ENCODE assay signal across 8 cellular contexts in genomic region chr3:101828289-101828688, GRCh38. TPM values are rescaled to one million over a fixed set of nuclear protein-coding genes. Genes with fewer than 3 reads are reported as not detected.
DNase-seq lines count a peak whose midpoint lies in the region; ATAC-seq and TF ChIP-seq lines count a peak whose summit lies in the region.

No MANE protein-coding gene starts in this region.

- H3K27ac Mint-ChIP-seq in mesothelial cell of epicardium: peak overlapping the region; percentile 92

- H3K4me3 Mint-ChIP-seq in mesothelial cell of epicardium: peak overlapping the region; percentile 75

- in situ Hi-C loops in astrocyte of the spinal cord (cut with HindIII; ENCODE audit: low sequenced_read_pairs): no loop called here

- H3K9me3 ChIP-seq in heart right ventricle (no peaks in the 10 kb centered on the region), vagina (no peaks in the 10 kb centered on the region)

- ATAC-seq in heart right ventricle (no peak), GM18909 (IDR thresholded peaks at IDR 0.05; ENCODE audit: poor library complexity, unreplicated experiment) (no peak), sciatic nerve (no peak)

- WGBS in heart right ventricle, 2 donors: 11 to 21% methylated on average over 3 of the region's 3 CpGs

- H3K36me3 Mint-ChIP-seq in mesothelial cell of epicardium: peaks cover 7% of the 10 kb centered on the region

- TF ChIP-seq POLR2A in vagina (IDR thresholded peaks at IDR 0.05): no peak

- H3K4me3 ChIP-seq in heart right ventricle: peak overlapping the region in 9 of 10 donors; percentile 38 to 72 (median 57)
- peak overlapping the region; percentile 50 for H3K4me3 ChIP-seq in astrocyte of the spinal cord (ENCODE audit: low read depth, low read length)
- peak overlapping the region; percentile 61 to 68 for H3K4me3 ChIP-seq in vagina

- H3K27me3 Mint-ChIP-seq in mesothelial cell of epicardium (ENCODE audit: low read depth): no peaks in the 10 kb centered on the region

- peaks cover 4% of the 10 kb centered on the region for H3K9me3 Mint-ChIP-seq in mesothelial cell of epicardium

- intact Hi-C loops in heart right ventricle (cut with DNase I): loop anchor here in 1 of 10 donors (10.0 kb wide), 1 partner anchor 367 kb away; no protein-coding TSS in a partner anchor
- intact Hi-C loops in cardiac septum (cut with DNase I): loop anchor here (2.0 kb wide), 1 partner anchor 113 kb away; no protein-coding TSS in a partner anchor
- intact Hi-C loops in vagina (cut with DNase I): no loop called here
- intact Hi-C loops in posterior vena cava (cut with DNase I): no loop called here
- intact Hi-C loops in sciatic nerve (cut with DNase I): no loop called here

- H3K4me1 ChIP-seq in heart right ventricle (peaks cover 5 to 58% (median 34%) of the 10 kb centered on the region in 9 donors), vagina (peaks cover 41% of the 10 kb centered on the region)

- H3K36me3 ChIP-seq in heart right ventricle (peaks cover 0 to 5% (median 0%) of the 10 kb centered on the region in 9 donors), vagina (no peaks in the 10 kb centered on the region)

- no peak for TF ChIP-seq CTCF in heart right ventricle (IDR thresholded peaks at IDR 0.05)
- TF ChIP-seq CTCF in astrocyte of the spinal cord (IDR thresholded peaks at IDR 0.05; ENCODE audit: low read depth, low read length): no peak
- TF ChIP-seq CTCF in mesothelial cell of epicardium (IDR thresholded peaks at IDR 0.05; ENCODE audit: unreplicated experiment): no peak
- no peak for TF ChIP-seq CTCF in vagina (IDR thresholded peaks at IDR 0.05)

- H3K27ac ChIP-seq in heart right ventricle (peak overlapping the region; percentile 17 to 92 (median 85)), vagina (peak overlapping the region; percentile 92)

- H3K27me3 ChIP-seq in heart right ventricle: no peaks in the 10 kb centered on the region
- no peaks in the 10 kb centered on the region for H3K27me3 ChIP-seq in vagina

- no peak for DNase-seq in heart right ventricle
- no peak for DNase-seq in cardiac septum (ENCODE audit: low spot score)
- no peak for DNase-seq in astrocyte of the spinal cord (ENCODE audit: low read depth, low spot score)
- DNase-seq in mesothelial cell of epicardium (ENCODE audit: low spot score in 2 of 2, unreplicated experiment in 2 of 2): no peak
- no peak for DNase-seq in vagina (ENCODE audit: extremely low spot score in 2 of 2)
- no peak for DNase-seq in posterior vena cava (ENCODE audit: low spot score)
- DNase-seq in sciatic nerve (ENCODE audit: low spot score): no peak

- peaks cover 40% of the 10 kb centered on the region for H3K4me1 Mint-ChIP-seq in mesothelial cell of epicardium

RNA-seq across cellular contexts. Expression of gene NFKBIZ, which starts 21.0 kb away (rescaled TPM):
- total RNA-seq in heart right ventricle: 10 to 100 TPM in 9 of 10 donors, 1 to 10 TPM in 1; 7.7 to 26.2 (median 12.8) TPM
- 10 to 100 TPM in 1 of 2 donors, 1 to 10 TPM in 1; 5.4 to 10.5 TPM for polyA plus RNA-seq in heart right ventricle
- total RNA-seq in cardiac septum: 16.0 TPM
- total RNA-seq in mesothelial cell of epicardium: 134 to 142 TPM (median 136 TPM) in 3 replicates
- 136 TPM for total RNA-seq in vagina
- total RNA-seq in posterior vena cava: 100 to 1,000 TPM in 1 of 2 donors, 10 to 100 TPM in 1; 77.4 to 103 TPM
- total RNA-seq in sciatic nerve: 91.6 TPM

RNA-seq across cellular contexts. Expression of gene NXPE3, which starts 49.3 kb away (rescaled TPM):
- total RNA-seq in heart right ventricle (10 to 100 TPM; 30.2 to 50.3 (median 35.7) TPM), cardiac septum (26.9 TPM), mesothelial cell of epicardium (11.6 to 12.7 TPM (median 12.7 TPM) in 3 replicates), vagina (13.3 TPM), posterior vena cava (10 to 100 TPM; 21.0 to 21.1 TPM), sciatic nerve (24.7 TPM)
- 10 to 100 TPM in 1 of 2 donors, 1 to 10 TPM in 1; 7.6 to 11.7 TPM for polyA plus RNA-seq in heart right ventricle
